ENCODE assay signal across 2 cellular contexts in the genomic region with DNA sequence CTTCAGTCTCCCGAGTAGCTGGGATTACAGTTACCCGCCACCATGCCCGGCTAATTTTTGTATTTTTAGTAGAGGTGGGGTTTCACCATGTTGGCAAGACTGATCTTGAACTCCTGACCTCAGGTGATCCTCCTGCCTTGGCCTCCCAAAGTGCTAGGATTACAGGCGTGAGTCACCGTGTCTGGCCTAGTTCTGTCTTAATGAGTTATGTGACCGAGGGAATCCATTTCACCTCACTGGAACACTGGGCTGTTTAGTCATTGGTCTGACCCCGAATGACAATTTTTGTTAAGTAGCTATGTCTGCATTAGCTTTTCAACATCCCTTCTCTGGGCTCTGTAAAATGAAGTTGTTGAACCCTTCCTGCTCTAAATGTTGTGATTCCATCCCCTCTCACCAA. TPM values are rescaled to one million over a fixed set of nuclear protein-coding genes. Genes with fewer than 3 reads are reported as not detected.
"Had no signal": no experiment of that assay in that cellular context is flagged by ENCODE, and none has a peak within 500 bp of the region (broad histone marks: within the 10 kb centered on the region; RNA-seq: fewer than 3 reads in every experiment).

No MANE protein-coding gene starts in this region.

RNA-seq across cellular contexts. Expression of a gene that starts 6.8 kb away (rescaled TPM):
- total RNA-seq: cardiac septum, Right ventricle myocardium superior had no signal
